Comparison of ENCODE assay signal across 22 cellular contexts in the genomic region with DNA sequence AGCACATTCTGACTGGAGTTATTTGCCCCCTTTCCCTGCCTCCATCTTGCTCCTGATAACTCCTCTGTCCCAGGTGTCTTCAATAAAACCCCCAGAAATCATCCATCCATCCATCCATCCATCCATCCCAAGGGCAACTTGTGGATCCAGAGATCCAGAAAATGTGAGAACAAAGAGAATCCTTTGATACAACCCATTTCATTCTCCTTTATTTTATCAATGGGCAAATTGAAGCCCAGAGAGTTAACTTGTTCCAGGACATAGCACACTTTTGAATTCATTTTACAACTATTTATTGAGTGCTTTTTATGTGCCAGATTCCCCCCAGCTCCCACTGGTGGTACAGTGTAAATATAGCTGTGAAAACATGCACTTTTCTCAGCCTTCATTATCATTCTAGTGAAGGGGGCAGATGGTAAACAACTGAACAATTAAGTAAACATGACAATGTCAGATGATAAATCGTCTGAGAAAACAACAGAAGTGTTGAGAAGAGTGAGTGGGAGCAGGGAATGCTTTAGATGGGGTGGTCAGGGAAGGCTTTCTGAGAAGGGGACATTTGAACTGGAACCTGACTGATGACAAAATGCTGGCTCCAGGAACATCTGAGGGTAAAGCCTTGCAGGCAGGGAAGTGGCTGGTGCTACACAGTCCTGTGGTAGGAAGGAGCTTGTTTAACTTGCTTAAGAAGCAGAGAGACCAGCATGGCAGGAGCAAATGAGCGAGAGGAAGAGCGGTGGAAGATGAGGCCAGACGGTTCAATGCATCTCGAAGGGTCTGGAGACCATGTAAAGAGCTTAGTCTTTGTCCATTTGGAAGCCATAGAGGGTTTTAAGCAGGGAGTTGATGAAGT.
DNase-seq lines count a peak whose midpoint lies in the region; ATAC-seq and TF ChIP-seq lines count a peak whose summit lies in the region.
"Had no signal": no experiment of that assay in that cellular context is flagged by ENCODE, and none has a peak within 500 bp of the region (broad histone marks: within the 10 kb centered on the region; RNA-seq: fewer than 3 reads in every experiment).

No MANE protein-coding gene starts in this region.

- H3K4me1 ChIP-seq in mesenchymal stem cell (ENCODE audit: control insufficient read depth, insufficient read depth, low read depth, low read length) (no peaks in the 10 kb centered on the region), upper lobe of left lung (peaks cover 13 to 29% (median 22%) of the 10 kb centered on the region in 4 donors), spleen (peaks cover 9 to 29% (median 20%) of the 10 kb centered on the region in 6 donors)
- H3K4me1 ChIP-seq: A549, prostate gland had no signal

- H3K4me3 Mint-ChIP-seq in activated naive CD8-positive, alpha-beta T cell treated with anti-CD3 and anti-CD28 coated beads, Interleukin-2, amount 10 ng/mL, durations not matched to agents 7 days and 5 days = no peak overlapping the region
- no peak overlapping the region for H3K4me3 Mint-ChIP-seq in activated naive CD8-positive, alpha-beta T cell treated with anti-CD3 and anti-CD28 coated beads, Interleukin-2, amount 50 U/mL, for 24 hours
- H3K4me3 Mint-ChIP-seq: activated CD8-positive, alpha-beta T cell treated with anti-CD3 and anti-CD28 coated beads for 36 hours had no signal

- H2AK5ac ChIP-seq in mesenchymal stem cell (ENCODE audit: low read length, severe bottlenecking) = no peak overlapping the region

- POLR2A ChIA-PET in activated naive CD8-positive, alpha-beta T cell treated with anti-CD3 and anti-CD28 coated beads, Interleukin-2, amount 10 ng/mL, durations not matched to agents 7 days and 5 days (lab: Charles Lee) = no interaction called here

- H3K36me3 Mint-ChIP-seq in activated naive CD8-positive, alpha-beta T cell treated with anti-CD3 and anti-CD28 coated beads, Interleukin-2, amount 10 ng/mL, durations not matched to agents 7 days and 5 days = peaks cover 2% of the 10 kb centered on the region
- no peaks in the 10 kb centered on the region for H3K36me3 Mint-ChIP-seq in activated naive CD8-positive, alpha-beta T cell treated with anti-CD3 and anti-CD28 coated beads, Interleukin-2, amount 50 U/mL, for 24 hours (ENCODE audit: low read depth)

- H4K91ac ChIP-seq in mesenchymal stem cell (ENCODE audit: low read length) = peak overlapping the region; percentile 78

- H3K23ac ChIP-seq in mesenchymal stem cell (ENCODE audit: low read length in 2 of 2) = peak overlapping the region in 1 of 2 experiments; percentile 31

- no peak overlapping the region for H3K27ac ChIP-seq in mesenchymal stem cell (ENCODE audit: low read length, poor library complexity, severe bottlenecking)
- no peak overlapping the region for H3K27ac ChIP-seq in upper lobe of left lung
- H3K27ac ChIP-seq in spleen = no peak overlapping the region
- H3K27ac ChIP-seq: A549, epithelial cell of prostate, left ventricle myocardium inferior, prostate gland had no signal

- TF ChIP-seq POLR2A in upper lobe of left lung (IDR thresholded peaks at IDR 0.05) (no peak), spleen (IDR thresholded peaks at IDR 0.05) (no peak)

- no peak for ATAC-seq in activated naive CD8-positive, alpha-beta T cell treated with anti-CD3 and anti-CD28 coated beads, Interleukin-2, amount 10 ng/mL, durations not matched to agents 7 days and 5 days (ENCODE audit: low read depth)
- ATAC-seq in activated naive CD8-positive, alpha-beta T cell treated with anti-CD3 and anti-CD28 coated beads, Interleukin-2, amount 50 U/mL, for 24 hours = no peak
- no peak for ATAC-seq in upper lobe of left lung (ENCODE audit: low FRiP score in 2 of 2)
- no peak for ATAC-seq in GM19397 (IDR thresholded peaks at IDR 0.05; ENCODE audit: unreplicated experiment)
- ATAC-seq: A549; activated CD8-positive, alpha-beta T cell treated with anti-CD3 and anti-CD28 coated beads for 36 hours had no signal

- no peak overlapping the region for H2BK5ac ChIP-seq in mesenchymal stem cell (ENCODE audit: low read depth, low read length, poor library complexity, severe bottlenecking)

- H3K4me2 ChIP-seq in mesenchymal stem cell (ENCODE audit: low read length, poor library complexity, severe bottlenecking) = no peak overlapping the region
- H3K4me2 ChIP-seq: A549 had no signal

- peak overlapping the region in 1 of 2 experiments; percentile 62 for H3K14ac ChIP-seq in mesenchymal stem cell (ENCODE audit: low read length in 2 of 2)

- H3K27ac Mint-ChIP-seq in activated naive CD8-positive, alpha-beta T cell treated with anti-CD3 and anti-CD28 coated beads, Interleukin-2, amount 10 ng/mL, durations not matched to agents 7 days and 5 days = peak overlapping the region; percentile 20
- no peak overlapping the region for H3K27ac Mint-ChIP-seq in activated naive CD8-positive, alpha-beta T cell treated with anti-CD3 and anti-CD28 coated beads, Interleukin-2, amount 50 U/mL, for 24 hours
- H3K27ac Mint-ChIP-seq: activated CD8-positive, alpha-beta T cell treated with anti-CD3 and anti-CD28 coated beads for 36 hours had no signal

- peak overlapping the region; percentile 61 for H4K8ac ChIP-seq in mesenchymal stem cell (ENCODE audit: low read length)

- no peak for DNase-seq in activated naive CD8-positive, alpha-beta T cell treated with anti-CD3 and anti-CD28 coated beads, Interleukin-2, amount 10 ng/mL, durations not matched to agents 7 days and 5 days
- DNase-seq in activated naive CD8-positive, alpha-beta T cell treated with anti-CD3 and anti-CD28 coated beads, Interleukin-2, amount 50 U/mL, for 24 hours = no peak
- DNase-seq in SW480 (ENCODE audit: low spot score) (peak; percentile 14), mesenchymal stem cell (no peak), upper lobe of left lung (no peak), spleen (no peak), amniotic stem cell (lab: John Stamatoyannopoulos, UW) (no peak)
- DNase-seq: activated CD4-positive, CD25-positive, alpha-beta regulatory T cell; activated CD8-positive, alpha-beta T cell treated with anti-CD3 and anti-CD28 coated beads for 36 hours; Caco-2; GOT3; KG1; left ventricle myocardium inferior; midbrain; NCI-H1930; NCI-H748 treated with DMSO at 0.1 percent for 48 hours; T1000 had no signal

- H3K4ac ChIP-seq in mesenchymal stem cell (ENCODE audit: low read depth in 1 of 2, low read length in 2 of 2) = peak overlapping the region; percentile 37 to 60

- H3K9me3 ChIP-seq in mesenchymal stem cell (ENCODE audit: control insufficient read depth, low read length) (no peaks in the 10 kb centered on the region), upper lobe of left lung (no peaks in the 10 kb centered on the region), spleen (no peaks in the 10 kb centered on the region)
- H3K9me3 ChIP-seq: A549, Caco-2, left ventricle myocardium inferior, prostate gland, tibial nerve had no signal

- H3K27me3 Mint-ChIP-seq in activated naive CD8-positive, alpha-beta T cell treated with anti-CD3 and anti-CD28 coated beads, Interleukin-2, amount 10 ng/mL, durations not matched to agents 7 days and 5 days = peaks cover 7% of the 10 kb centered on the region
- H3K27me3 Mint-ChIP-seq in activated naive CD8-positive, alpha-beta T cell treated with anti-CD3 and anti-CD28 coated beads, Interleukin-2, amount 50 U/mL, for 24 hours = peaks cover 8% of the 10 kb centered on the region

- TF ChIP-seq EP300 in upper lobe of left lung (IDR thresholded peaks at IDR 0.05) = no peak

- WGBS in mesenchymal stem cell = 84% methylated on average over 5 of the region's 5 CpGs
- WGBS in upper lobe of left lung, 2 donors = 81 to 85% methylated on average over 5 of the region's 5 CpGs
- 70 to 95% (median 87%) methylated on average over 5 of the region's 5 CpGs for WGBS in spleen, 5 donors

- TF ChIP-seq CTCF in upper lobe of left lung (IDR thresholded peaks at IDR 0.05) (no peak), spleen (IDR thresholded peaks at IDR 0.05 in 8 of 11, conservative IDR thresholded peaks at IDR 0.05 in 3 of 11) (no peak)

- H3K4me3 ChIP-seq in mesenchymal stem cell (ENCODE audit: insufficient read depth in 1 of 2, low read depth in 1 of 2, low read length in 2 of 2) = no peak overlapping the region
- no peak overlapping the region for H3K4me3 ChIP-seq in upper lobe of left lung
- H3K4me3 ChIP-seq in spleen = no peak overlapping the region
- H3K4me3 ChIP-seq: A549, left ventricle myocardium inferior, prostate gland, tibial nerve had no signal

- no peak overlapping the region for H2AFZ ChIP-seq in mesenchymal stem cell (ENCODE audit: low read depth, low read length)

- H3K4me1 Mint-ChIP-seq in activated naive CD8-positive, alpha-beta T cell treated with anti-CD3 and anti-CD28 coated beads, Interleukin-2, amount 10 ng/mL, durations not matched to agents 7 days and 5 days = peaks cover 26% of the 10 kb centered on the region
- peaks cover 28% of the 10 kb centered on the region for H3K4me1 Mint-ChIP-seq in activated naive CD8-positive, alpha-beta T cell treated with anti-CD3 and anti-CD28 coated beads, Interleukin-2, amount 50 U/mL, for 24 hours

- no peak overlapping the region for H3K9ac ChIP-seq in mesenchymal stem cell (ENCODE audit: low read length)

- H2BK15ac ChIP-seq in mesenchymal stem cell (ENCODE audit: low read depth, poor library complexity, severe bottlenecking) = peak overlapping the region; percentile 37

- H3K18ac ChIP-seq in mesenchymal stem cell (ENCODE audit: low read depth in 1 of 2, low read length in 2 of 2) = peak overlapping the region; percentile 58 to 89

- H2BK120ac ChIP-seq in mesenchymal stem cell (ENCODE audit: low read depth, low read length) = peak overlapping the region; percentile 35

- H3K27me3 ChIP-seq in mesenchymal stem cell (ENCODE audit: control insufficient read depth in 1 of 2, insufficient read depth in 1 of 2, low read length in 2 of 2) = no peaks in the 10 kb centered on the region
- H3K27me3 ChIP-seq in upper lobe of left lung = no peaks in the 10 kb centered on the region
- H3K27me3 ChIP-seq in spleen (replicated peaks in 1 of 7) = peaks cover 0 to 18% (median 0%) of the 10 kb centered on the region in 7 donors
- H3K27me3 ChIP-seq: tibial nerve had no signal

- H3K36me3 ChIP-seq in mesenchymal stem cell (ENCODE audit: control insufficient read depth in 1 of 2, insufficient read depth in 2 of 2, low read depth in 1 of 2, low read length in 2 of 2) = no peaks in the 10 kb centered on the region
- H3K36me3 ChIP-seq in upper lobe of left lung = no peaks in the 10 kb centered on the region
- H3K36me3 ChIP-seq in spleen = no peaks in the 10 kb centered on the region
- H3K36me3 ChIP-seq: left ventricle myocardium inferior, prostate gland, tibial nerve had no signal

- peaks cover 3% of the 10 kb centered on the region for H3K9me3 Mint-ChIP-seq in activated naive CD8-positive, alpha-beta T cell treated with anti-CD3 and anti-CD28 coated beads, Interleukin-2, amount 10 ng/mL, durations not matched to agents 7 days and 5 days
- H3K9me3 Mint-ChIP-seq in activated naive CD8-positive, alpha-beta T cell treated with anti-CD3 and anti-CD28 coated beads, Interleukin-2, amount 50 U/mL, for 24 hours = peaks cover 7% of the 10 kb centered on the region

- H3K79me1 ChIP-seq in mesenchymal stem cell (replicated peaks; ENCODE audit: low read length, poor library complexity, severe bottlenecking) = no peaks in the 10 kb centered on the region

- intact Hi-C loops in spleen (cut with DNase I; ENCODE audit: low total_unique reads) = no loop called here

- H2BK12ac ChIP-seq in mesenchymal stem cell (ENCODE audit: low read length in 2 of 2) = peak overlapping the region; percentile 90 to 94
